1 cellular context compared by ENCODE assay signal in the genomic region with DNA sequence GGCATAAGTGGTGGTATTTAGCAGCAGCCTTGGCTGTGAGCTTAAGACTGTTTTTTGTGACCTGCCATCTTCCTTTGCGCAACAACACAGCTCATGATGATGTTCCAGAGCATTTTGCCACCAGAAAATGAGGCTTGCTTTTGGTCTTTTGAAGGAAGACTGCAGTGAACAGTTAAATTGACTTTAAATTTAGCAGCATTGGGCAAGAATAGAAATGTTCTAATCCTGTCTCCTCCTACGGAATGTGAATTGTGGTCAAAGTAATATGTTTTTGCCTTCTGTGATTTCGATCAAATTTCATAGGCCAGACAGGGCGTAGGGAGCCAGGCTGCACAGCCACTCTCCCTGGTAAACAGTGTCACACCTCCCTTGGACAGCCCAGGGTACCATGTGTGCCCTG.
TF ChIP-seq lines count a peak whose summit lies in the region.

No MANE protein-coding gene starts in this region.

TF ChIP-seq in IMR-90, 13 proteins besides CTCF, POLR2A, EP300 and RAD21:
- TF ChIP-seq, protein P1, sequence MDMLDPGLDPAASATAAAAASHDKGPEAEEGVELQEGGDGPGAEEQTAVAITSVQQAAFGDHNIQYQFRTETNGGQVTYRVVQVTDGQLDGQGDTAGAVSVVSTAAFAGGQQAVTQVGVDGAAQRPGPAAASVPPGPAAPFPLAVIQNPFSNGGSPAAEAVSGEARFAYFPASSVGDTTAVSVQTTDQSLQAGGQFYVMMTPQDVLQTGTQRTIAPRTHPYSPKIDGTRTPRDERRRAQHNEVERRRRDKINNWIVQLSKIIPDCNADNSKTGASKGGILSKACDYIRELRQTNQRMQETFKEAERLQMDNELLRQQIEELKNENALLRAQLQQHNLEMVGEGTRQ (IDR thresholded peaks at IDR 0.05; ENCODE audit: low read depth, low read length): no peak
- peak; percentile 47; the same call in 1 of the 2 replicates for TF ChIP-seq CEBPB (IDR thresholded peaks at IDR 0.05; ENCODE audit: low read depth, low read length)
